Comparison of ENCODE assay signal across 1 cellular context in genomic region chr10:95656291-95657164, GRCh38.
A peak's percentile ranks its signal among the peaks of the same experiment; 100 is the strongest.
TF ChIP-seq lines count a peak whose summit lies in the region.

Gene ALDH18A1, minus strand, starts transcription at chr10:95656711. Its CDS starts 3,334 bp downstream, at chr10:95653377.

TF ChIP-seq in HepG2, 621 proteins besides CTCF, POLR2A, EP300 and RAD21 (continued from another document and continues in another):
- TF ChIP-seq ZNF646 (CRISPR knock-in tag; IDR thresholded peaks at IDR 0.05): 0 out of 2 replicates have a peak, but pooled peaks have one; percentile 22
- TF ChIP-seq SSRP1 (CRISPR knock-in tag; IDR thresholded peaks at IDR 0.05): no peak
- TF ChIP-seq SRF (IDR thresholded peaks at IDR 0.05; ENCODE audit: low read depth, low read length): 0 out of 2 replicates have a peak, but pooled peaks have one; percentile 13
- TF ChIP-seq ATF3 (CRISPR knock-in tag; IDR thresholded peaks at IDR 0.05): peak; percentile 37; the same call in 1 of the 2 replicates
- TF ChIP-seq ZFP36L2 (CRISPR knock-in tag; IDR thresholded peaks at IDR 0.05): peak; percentile 61; the same call in 1 of the 2 replicates
- peak; percentile 88 for TF ChIP-seq ZNF501 (CRISPR knock-in tag; IDR thresholded peaks at IDR 0.05)
- 0 out of 2 replicates have a peak, but pooled peaks have one; percentile 59 for TF ChIP-seq ZNF777 (CRISPR knock-in tag; IDR thresholded peaks at IDR 0.05)
- peak; percentile 67; the same call in 1 of the 2 replicates for TF ChIP-seq E2F1 (CRISPR knock-in tag; IDR thresholded peaks at IDR 0.05)
- TF ChIP-seq ZNF30 (CRISPR knock-in tag; IDR thresholded peaks at IDR 0.05): no peak; the same call in 1 of the 2 replicates
- TF ChIP-seq FOXK2 (IDR thresholded peaks at IDR 0.05): no peak
- TF ChIP-seq RBM39 (IDR thresholded peaks at IDR 0.05; ENCODE audit: low read depth, low read length, poor library complexity, severe bottlenecking): peak; percentile 69
- TF ChIP-seq PRDM4 (CRISPR knock-in tag; IDR thresholded peaks at IDR 0.05; ENCODE audit: borderline replicate concordance): no peak
- peak; percentile 35; the same call in 1 of the 2 replicates for TF ChIP-seq ZNF709 (CRISPR knock-in tag; IDR thresholded peaks at IDR 0.05)
- TF ChIP-seq ZNF33A (CRISPR knock-in tag; IDR thresholded peaks at IDR 0.05; ENCODE audit: borderline replicate concordance): no peak
- TF ChIP-seq ZBTB7B (CRISPR knock-in tag; IDR thresholded peaks at IDR 0.05): peak; percentile 83
- peak; percentile 49; the same call in 1 of the 2 replicates for TF ChIP-seq ZFP41 (CRISPR knock-in tag; IDR thresholded peaks at IDR 0.05; ENCODE audit: borderline replicate concordance)
- TF ChIP-seq, protein P1, sequence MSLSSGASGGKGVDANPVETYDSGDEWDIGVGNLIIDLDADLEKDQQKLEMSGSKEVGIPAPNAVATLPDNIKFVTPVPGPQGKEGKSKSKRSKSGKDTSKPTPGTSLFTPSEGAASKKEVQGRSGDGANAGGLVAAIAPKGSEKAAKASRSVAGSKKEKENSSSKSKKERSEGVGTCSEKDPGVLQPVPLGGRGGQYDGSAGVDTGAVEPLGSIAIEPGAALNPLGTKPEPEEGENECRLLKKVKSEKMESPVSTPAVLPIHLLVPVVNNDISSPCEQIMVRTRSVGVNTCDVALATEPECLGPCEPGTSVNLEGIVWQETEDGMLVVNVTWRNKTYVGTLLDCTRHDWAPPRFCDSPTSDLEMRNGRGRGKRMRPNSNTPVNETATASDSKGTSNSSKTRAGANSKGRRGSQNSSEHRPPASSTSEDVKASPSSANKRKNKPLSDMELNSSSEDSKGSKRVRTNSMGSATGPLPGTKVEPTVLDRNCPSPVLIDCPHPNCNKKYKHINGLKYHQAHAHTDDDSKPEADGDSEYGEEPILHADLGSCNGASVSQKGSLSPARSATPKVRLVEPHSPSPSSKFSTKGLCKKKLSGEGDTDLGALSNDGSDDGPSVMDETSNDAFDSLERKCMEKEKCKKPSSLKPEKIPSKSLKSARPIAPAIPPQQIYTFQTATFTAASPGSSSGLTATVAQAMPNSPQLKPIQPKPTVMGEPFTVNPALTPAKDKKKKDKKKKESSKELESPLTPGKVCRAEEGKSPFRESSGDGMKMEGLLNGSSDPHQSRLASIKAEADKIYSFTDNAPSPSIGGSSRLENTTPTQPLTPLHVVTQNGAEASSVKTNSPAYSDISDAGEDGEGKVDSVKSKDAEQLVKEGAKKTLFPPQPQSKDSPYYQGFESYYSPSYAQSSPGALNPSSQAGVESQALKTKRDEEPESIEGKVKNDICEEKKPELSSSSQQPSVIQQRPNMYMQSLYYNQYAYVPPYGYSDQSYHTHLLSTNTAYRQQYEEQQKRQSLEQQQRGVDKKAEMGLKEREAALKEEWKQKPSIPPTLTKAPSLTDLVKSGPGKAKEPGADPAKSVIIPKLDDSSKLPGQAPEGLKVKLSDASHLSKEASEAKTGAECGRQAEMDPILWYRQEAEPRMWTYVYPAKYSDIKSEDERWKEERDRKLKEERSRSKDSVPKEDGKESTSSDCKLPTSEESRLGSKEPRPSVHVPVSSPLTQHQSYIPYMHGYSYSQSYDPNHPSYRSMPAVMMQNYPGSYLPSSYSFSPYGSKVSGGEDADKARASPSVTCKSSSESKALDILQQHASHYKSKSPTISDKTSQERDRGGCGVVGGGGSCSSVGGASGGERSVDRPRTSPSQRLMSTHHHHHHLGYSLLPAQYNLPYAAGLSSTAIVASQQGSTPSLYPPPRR (CRISPR knock-in tag; IDR thresholded peaks at IDR 0.05; ENCODE audit: borderline replicate concordance): no peak
- TF ChIP-seq AHDC1 (CRISPR knock-in tag; IDR thresholded peaks at IDR 0.05; ENCODE audit: borderline replicate concordance): no peak; the same call in 1 of the 2 replicates
- peak; percentile 62 for TF ChIP-seq ATF7-NPFF (CRISPR knock-in tag; IDR thresholded peaks at IDR 0.05; ENCODE audit: low read depth)
- TF ChIP-seq HMG20B (CRISPR knock-in tag; conservative IDR thresholded peaks at IDR 0.05): no peak
- TF ChIP-seq NAIF1 (CRISPR knock-in tag; IDR thresholded peaks at IDR 0.05; ENCODE audit: borderline replicate concordance): peak; percentile 100
- TF ChIP-seq ZEB1 (IDR thresholded peaks at IDR 0.05; ENCODE audit: insufficient replicate concordance, low read depth): no peak
- TF ChIP-seq MXD1 (CRISPR knock-in tag; IDR thresholded peaks at IDR 0.05): peak; percentile 95
- no peak for TF ChIP-seq HDAC6 (IDR thresholded peaks at IDR 0.05; ENCODE audit: low read depth, low read length)
- TF ChIP-seq TBX3 (IDR thresholded peaks at IDR 0.05; ENCODE audit: borderline replicate concordance): no peak
- TF ChIP-seq, protein P2, sequence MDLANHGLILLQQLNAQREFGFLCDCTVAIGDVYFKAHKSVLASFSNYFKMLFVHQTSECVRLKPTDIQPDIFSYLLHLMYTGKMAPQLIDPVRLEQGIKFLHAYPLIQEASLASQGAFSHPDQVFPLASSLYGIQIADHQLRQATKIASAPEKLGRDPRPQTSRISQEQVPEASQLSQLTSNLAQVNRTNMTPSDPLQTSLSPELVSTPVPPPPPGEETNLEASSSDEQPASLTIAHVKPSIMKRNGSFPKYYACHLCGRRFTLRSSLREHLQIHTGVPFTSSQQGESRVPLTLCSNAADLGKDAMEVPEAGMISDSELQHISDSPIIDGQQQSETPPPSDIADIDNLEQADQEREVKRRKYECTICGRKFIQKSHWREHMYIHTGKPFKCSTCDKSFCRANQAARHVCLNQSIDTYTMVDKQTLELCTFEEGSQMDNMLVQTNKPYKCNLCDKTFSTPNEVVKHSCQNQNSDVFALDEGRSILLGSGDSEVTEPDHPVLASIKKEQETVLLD (CRISPR knock-in tag; IDR thresholded peaks at IDR 0.05; ENCODE audit: low read depth): peak; percentile 35; the same call in 1 of the 2 replicates
- TF ChIP-seq AKAP8 (CRISPR knock-in tag; IDR thresholded peaks at IDR 0.05): peak; percentile 70; the same call in 1 of the 2 replicates
- no peak for TF ChIP-seq ZNF713 (CRISPR knock-in tag; IDR thresholded peaks at IDR 0.05)
- peak; percentile 88 for TF ChIP-seq HOXA3 (CRISPR knock-in tag; IDR thresholded peaks at IDR 0.05)
- peak; percentile 18; the same call in 1 of the 2 replicates for TF ChIP-seq ZNF446 (CRISPR knock-in tag; IDR thresholded peaks at IDR 0.05)
- TF ChIP-seq TBX2 (CRISPR knock-in tag; IDR thresholded peaks at IDR 0.05; ENCODE audit: borderline replicate concordance): peak; percentile 85
- peak; percentile 90 for TF ChIP-seq AGO2 (optimal IDR thresholded peaks at IDR 0.05; ENCODE audit: low read depth, low read length)
- peak; percentile 59 for TF ChIP-seq ELF1 (CRISPR knock-in tag; IDR thresholded peaks at IDR 0.05)
- peak; percentile 77 for TF ChIP-seq RFXAP (CRISPR knock-in tag; IDR thresholded peaks at IDR 0.05; ENCODE audit: borderline replicate concordance)
- peak; percentile 31 for TF ChIP-seq MED8 (CRISPR knock-in tag; IDR thresholded peaks at IDR 0.05; ENCODE audit: insufficient replicate concordance)
